In the genomic region with DNA sequence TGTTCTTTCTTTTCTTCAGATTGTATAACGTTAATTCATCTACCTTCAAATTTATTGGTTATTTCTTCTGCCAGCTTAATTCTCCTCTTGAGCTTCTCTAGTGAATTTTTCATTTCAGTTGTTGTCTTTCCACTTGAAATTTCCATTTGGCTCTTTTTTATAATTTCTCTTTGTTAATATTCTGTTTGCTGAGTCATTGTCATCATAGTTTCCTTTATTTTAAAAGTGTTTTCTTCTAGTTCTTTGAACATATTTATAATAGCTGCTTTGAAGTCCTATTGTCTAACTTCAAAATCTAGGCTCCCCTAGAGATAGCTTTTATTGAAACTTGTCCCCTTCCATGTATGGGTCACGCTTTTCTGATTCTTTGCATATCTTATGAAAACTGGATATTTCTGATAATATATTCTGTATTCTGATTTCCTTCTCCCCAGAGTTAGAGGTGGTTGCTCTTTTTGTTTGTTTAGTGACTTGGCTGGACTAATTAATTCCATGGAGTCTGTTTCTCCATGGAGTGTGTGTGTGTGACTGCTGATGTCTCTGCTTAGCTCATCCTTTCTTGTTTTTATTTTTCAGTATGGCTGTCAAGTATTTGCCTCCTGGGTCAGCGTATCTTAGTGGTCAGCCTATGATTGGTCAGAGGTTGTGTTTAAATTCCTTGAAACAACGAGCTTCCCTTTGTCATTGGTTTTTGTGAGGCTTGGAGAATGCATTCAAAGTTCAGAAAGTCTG, we compare ENCODE assay signal across 25 cellular contexts. TPM values are rescaled to one million over a fixed set of nuclear protein-coding genes. Genes with fewer than 3 reads are reported as not detected.
DNase-seq lines count a peak whose midpoint lies in the region; ATAC-seq, FAIRE-seq and TF ChIP-seq lines count a peak whose summit lies in the region.
"Had no signal": no experiment of that assay in that cellular context is flagged by ENCODE, and none has a peak within 500 bp of the region (broad histone marks: within the 10 kb centered on the region; RNA-seq: fewer than 3 reads in every experiment).

No MANE protein-coding gene starts in this region.

- POLR2A ChIA-PET in A549 (lab: Yijun Ruan, JAX), result no interaction called here

- peak overlapping the region; percentile 22; the same call in 2 of the 3 replicates for H3K4me2 ChIP-seq in A549
- H3K4me2 ChIP-seq: BLaER1 had no signal

- H3K4me1 ChIP-seq in A549, result peaks cover 11% of the 10 kb centered on the region
- H3K4me1 ChIP-seq: ascending aorta, Caco-2 had no signal

- WGBS in A549 (ENCODE audit: missing lambda C conversion rate), result 84% methylated on average over 4 of the region's 4 CpGs

- ATAC-seq in A549, result no peak; a peak in 1 of 6 replicates
- no peak for ATAC-seq in GM18502 (IDR thresholded peaks at IDR 0.05; ENCODE audit: poor library complexity, unreplicated experiment)
- ATAC-seq: activated T-cell treated with anti-CD3 and anti-CD28 coated beads, Interleukin-2, amount 50 U/mL, for 72 hours; esophagus mucosa; naive thymus-derived CD8-positive, alpha-beta T cell; stimulated activated naive CD8-positive, alpha-beta T cell treated with anti-CD3 and anti-CD28 coated beads, Interleukin-15, amount 100 ng/mL, for 72 hours had no signal

- H3K9me3 ChIP-seq in A549, result no peaks in the 10 kb centered on the region
- H3K9me3 ChIP-seq: ascending aorta, Caco-2, ovary, right atrium auricular region, transverse colon had no signal

- CTCF ChIA-PET in A549 (lab: Yijun Ruan, JAX), result interaction anchor here (0.8 to 1.5 kb wide), 3 partner anchors 19 to 317 kb away, joined by 3 read pairs; no protein-coding TSS in a partner anchor

- TF ChIP-seq EP300 in A549 (IDR thresholded peaks at IDR 0.05), result no peak

- TF ChIP-seq CTCF in A549 (IDR thresholded peaks at IDR 0.05), result no peak
- no peak for TF ChIP-seq CTCF in brain microvascular endothelial cell (IDR thresholded peaks at IDR 0.05; ENCODE audit: low read depth, low read length, missing control alignments)

- TF ChIP-seq POLR2A in A549 (IDR thresholded peaks at IDR 0.05; ENCODE audit: low read length), result no peak

- DNase-seq in A549 (ENCODE audit: low read depth in 1 of 2, low spot score in 1 of 2) (no peak), LHCN-M2 (ENCODE audit: low read depth) (peak; percentile 25), brain microvascular endothelial cell (peak; percentile 39), kidney glomerular epithelial cell (lab: John Stamatoyannopoulos, UW) (peak; percentile 4), hepatic stellate cell (ENCODE audit: low spot score) (no peak), COLO668 (lab: John Stamatoyannopoulos, UW; ENCODE audit: unreplicated experiment) (no peak), NCI-H774 (lab: John Stamatoyannopoulos, UW) (no peak)
- DNase-seq: activated CD4-positive, alpha-beta T cell treated with anti-CD3 and anti-CD28 coated beads for 48 hours; activated naive CD4-positive, alpha-beta T cell treated with anti-CD3 and anti-CD28 coated beads, Interleukin-2, amount 50 U/mL, for 16 hours; activated T-cell treated with anti-CD3 and anti-CD28 coated beads, Interleukin-2, amount 50 U/mL, for 72 hours; Caco-2; effector CD8-positive, alpha-beta T cell; naive thymus-derived CD8-positive, alpha-beta T cell; NCI-H1694; ovary; SHP77 treated with DMSO at 0.1 percent for 48 hours; stimulated activated naive CD8-positive, alpha-beta T cell treated with anti-CD3 and anti-CD28 coated beads, Interleukin-15, amount 100 ng/mL, for 72 hours; T-helper 1 cell; transverse colon had no signal

- H3K27ac ChIP-seq in A549 (peak overlapping the region; percentile 6 to 34; a peak in 2 of 6 replicates), brain microvascular endothelial cell (peak overlapping the region; percentile 39)
- H3K27ac ChIP-seq: ascending aorta, BLaER1, ovary, right atrium auricular region, transverse colon had no signal

- H3K4me3 ChIP-seq in A549 (no peak overlapping the region), brain microvascular endothelial cell (ENCODE audit: low read depth, low read length) (no peak overlapping the region)
- H3K4me3 ChIP-seq: ascending aorta, BLaER1, ovary, right atrium auricular region, transverse colon had no signal

- FAIRE-seq in A549 (lab: Jason Lieb, UNC), result no peak
- FAIRE-seq: TTC549 had no signal

- in situ Hi-C loops in brain microvascular endothelial cell (cut with HindIII; ENCODE audit: low pct_ligation_motif_present, low sequenced_read_pairs), result no loop called here

- no peaks in the 10 kb centered on the region for H3K27me3 ChIP-seq in brain microvascular endothelial cell (replicated peaks)
- H3K27me3 ChIP-seq: ascending aorta, BLaER1, ovary, right atrium auricular region, transverse colon had no signal

- H3K36me3 ChIP-seq in brain microvascular endothelial cell (replicated peaks), result no peaks in the 10 kb centered on the region
- H3K36me3 ChIP-seq: ascending aorta, ovary, right atrium auricular region, transverse colon had no signal

- TF ChIP-seq RAD21 in A549 (conservative IDR thresholded peaks at IDR 0.05 in 1 of 2, IDR thresholded peaks at IDR 0.05 in 1 of 2), result no peak

TF ChIP-seq in A549, 52 proteins besides CTCF, POLR2A, EP300 and RAD21:
- TF ChIP-seq NFE2L2 (conservative IDR thresholded peaks at IDR 0.05; ENCODE audit: low read length) (peak; percentile 33; the same call in 1 of the 2 replicates), CEBPB (IDR thresholded peaks at IDR 0.05) (no peak), MAFK (IDR thresholded peaks at IDR 0.05; ENCODE audit: partially characterized antibody) (peak; percentile 59), BHLHE40 (IDR thresholded peaks at IDR 0.05; ENCODE audit: low read depth, low read length) (no peak), KDM1A (IDR thresholded peaks at IDR 0.05; ENCODE audit: low read depth) (no peak), ATOH8 (CRISPR knock-in tag; IDR thresholded peaks at IDR 0.05; ENCODE audit: low read depth) (no peak)

RNA-seq across cellular contexts. Expression of gene DIS3L2, which starts 47.6 kb away (rescaled TPM):
- polyA plus RNA-seq in A549 (2011; rRNA removed), result 15.4 and 16.7 TPM in 2 replicates
- 15.9 and 20.9 TPM in 2 replicates for polyA plus RNA-seq in A549 (2012; cell fraction: cytosol; rRNA removed)
- polyA plus RNA-seq in A549 (2012; cell fraction: nucleus; rRNA removed), result 61.4 and 73.3 TPM in 2 replicates
- polyA plus RNA-seq in A549 (2017; fragmentation: RNase III; extraction: RNeasy Plus Mini Kit Qiagen cat#74134 plus additional on column Dnase treatment), result 14.9 to 15.7 TPM (median 15.6 TPM) in 3 replicates
- polyA minus RNA-seq in A549 (2011; rRNA and poly(A)+ RNA removed), result 19.5 and 23.2 TPM in 2 replicates
- total RNA-seq in LHCN-M2 (2014; rRNA removed), result 12.5 and 19.9 TPM in 2 replicates
- 9.3 TPM for polyA plus RNA-seq in LHCN-M2 (2012)

Comparison
In these comparisons a context has a peak if more than half of its experiments do, and no peak if none do; other contexts are left out.
1. DNase-seq: peak in LHCN-M2 (single experiment), brain microvascular endothelial cell (single experiment) and kidney glomerular epithelial cell (single experiment); none in A549 (0 of 2), hepatic stellate cell (single experiment), COLO668 (single experiment) and NCI-H774 (single experiment).